1 cellular context compared by ENCODE assay signal in genomic region chr14:100067971-100068959, GRCh38.
TF ChIP-seq lines count a peak whose summit lies in the region.

No MANE protein-coding gene starts in this region.

TF ChIP-seq in K562, 482 proteins besides CTCF, POLR2A, EP300 and RAD21 (continued from another document and continues in another):
- TF ChIP-seq CREB1 (IDR thresholded peaks at IDR 0.05) (no peak; the same call in 1 of the 2 replicates), CREB1 (CRISPR knock-in tag; IDR thresholded peaks at IDR 0.05) (no peak), ZMIZ1 (IDR thresholded peaks at IDR 0.05; ENCODE audit: low read depth in 2 of 2, low read length in 2 of 2) (no peak), DIDO1 (tag; IDR thresholded peaks at IDR 0.05; ENCODE audit: low read depth) (no peak), BRD4 (IDR thresholded peaks at IDR 0.05) (no peak), SLC30A9 (CRISPR knock-in tag; IDR thresholded peaks at IDR 0.05) (no peak), MBD1 (CRISPR knock-in tag; IDR thresholded peaks at IDR 0.05) (no peak), CTCFL (IDR thresholded peaks at IDR 0.05; ENCODE audit: borderline replicate concordance, insufficient read depth, low read depth, low read length, poor library complexity, severe bottlenecking) (no peak), ZNF384 (IDR thresholded peaks at IDR 0.05; ENCODE audit: low read depth, low read length) (no peak), THRA (IDR thresholded peaks at IDR 0.05) (peak; percentile 67), CC2D1A (IDR thresholded peaks at IDR 0.05) (no peak), ATF4 (CRISPR knock-in tag; IDR thresholded peaks at IDR 0.05) (no peak), ZNF280A (IDR thresholded peaks at IDR 0.05; ENCODE audit: low read depth, partially characterized antibody) (no peak), RBM34 (IDR thresholded peaks at IDR 0.05; ENCODE audit: borderline replicate concordance, insufficient read depth, low read length) (no peak), DNMT1 (IDR thresholded peaks at IDR 0.05) (no peak), CCAR2 (IDR thresholded peaks at IDR 0.05; ENCODE audit: low read depth, low read length) (no peak), ZBTB40 (IDR thresholded peaks at IDR 0.05) (peak; percentile 62), ZBTB40 (CRISPR knock-in tag; IDR thresholded peaks at IDR 0.05) (no peak), ARID2 (IDR thresholded peaks at IDR 0.05) (no peak), ZC3H4 (CRISPR knock-in tag; IDR thresholded peaks at IDR 0.05; ENCODE audit: borderline replicate concordance) (no peak), ZNF77 (CRISPR knock-in tag; IDR thresholded peaks at IDR 0.05) (no peak), SRSF7 (optimal IDR thresholded peaks at IDR 0.05; ENCODE audit: low read depth, low read length) (no peak), STAT5A (IDR thresholded peaks at IDR 0.05; ENCODE audit: borderline replicate concordance, low read length) (peak; percentile 20; the same call in 1 of the 2 replicates), NELFE (IDR thresholded peaks at IDR 0.05; ENCODE audit: insufficient read depth, insufficient read length) (no peak), CREBBP (IDR thresholded peaks at IDR 0.05; ENCODE audit: low read depth, low read length) (no peak), ZNF134 (CRISPR knock-in tag; conservative IDR thresholded peaks at IDR 0.05) (no peak), MXI1 (IDR thresholded peaks at IDR 0.05; ENCODE audit: low read depth, low read length) (peak; percentile 16; the same call in 1 of the 2 replicates), SREBF2 (CRISPR knock-in tag; IDR thresholded peaks at IDR 0.05) (no peak), ETV6 (IDR thresholded peaks at IDR 0.05; ENCODE audit: borderline replicate concordance in 1 of 2, low read depth in 2 of 2, low read length in 1 of 2) (peak; percentile 71 to 97; a peak in 3 of 4 replicates), ETV6 (CRISPR knock-in tag; IDR thresholded peaks at IDR 0.05; ENCODE audit: borderline replicate concordance) (no peak), ARHGAP35 (IDR thresholded peaks at IDR 0.05; ENCODE audit: partially characterized antibody) (no peak), BCOR (IDR thresholded peaks at IDR 0.05) (no peak), BRF2 (IDR thresholded peaks at IDR 0.05; ENCODE audit: borderline replicate concordance, insufficient read depth, insufficient read length) (no peak), HDAC3 (IDR thresholded peaks at IDR 0.05; ENCODE audit: borderline replicate concordance, partially characterized antibody) (no peak), POLR2H (tag; IDR thresholded peaks at IDR 0.05; ENCODE audit: low read depth) (no peak), BMI1 (IDR thresholded peaks at IDR 0.05; ENCODE audit: low read length) (no peak), ASH1L (IDR thresholded peaks at IDR 0.05; ENCODE audit: borderline replicate concordance, low read depth, partially characterized antibody) (no peak), SMAD2 (IDR thresholded peaks at IDR 0.05; ENCODE audit: low read depth, low read length) (no peak), ZNF239 (CRISPR knock-in tag; IDR thresholded peaks at IDR 0.05) (no peak), NCOR1 (IDR thresholded peaks at IDR 0.05) (peak; percentile 65), XRCC3 (IDR thresholded peaks at IDR 0.05) (no peak), ZNF174 (CRISPR knock-in tag; IDR thresholded peaks at IDR 0.05) (no peak), FOXP1 (CRISPR knock-in tag; IDR thresholded peaks at IDR 0.05) (no peak), TGIF2 (CRISPR knock-in tag; IDR thresholded peaks at IDR 0.05) (no peak)
